In the genomic region with DNA sequence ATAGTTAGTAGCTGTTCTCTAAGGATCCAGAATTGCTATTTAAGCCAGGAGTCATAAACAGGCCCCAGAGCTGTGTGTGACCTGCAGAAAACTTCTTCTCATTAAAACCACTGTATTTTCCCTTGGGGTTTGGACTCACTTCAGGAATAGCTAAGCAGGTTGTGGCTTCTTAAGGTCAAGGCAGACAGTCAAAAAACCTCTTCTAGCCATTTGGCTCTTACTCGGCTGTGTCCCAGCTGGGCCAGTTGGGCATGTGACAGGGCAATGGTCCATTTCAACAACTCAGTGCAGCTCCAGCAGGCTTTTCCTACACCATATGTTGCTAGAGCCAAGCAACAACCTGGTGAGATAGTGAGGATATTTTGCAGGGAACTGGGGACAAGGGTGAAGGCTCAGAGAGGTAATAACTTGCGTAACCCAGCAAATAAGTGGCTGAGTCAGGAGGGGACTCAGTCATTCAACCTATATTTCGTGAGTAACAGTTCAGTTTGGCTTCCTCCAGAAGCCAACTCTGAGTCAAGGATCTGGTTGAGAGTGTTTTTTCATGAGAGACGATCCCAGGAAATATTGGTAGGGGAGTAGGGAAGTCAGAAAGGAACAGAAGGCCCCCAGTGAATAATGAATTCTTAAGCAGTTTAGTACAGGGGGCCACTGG, we compare ENCODE assay signal across 24 cellular contexts.
DNase-seq lines count a peak whose midpoint lies in the region; ATAC-seq, FAIRE-seq and TF ChIP-seq lines count a peak whose summit lies in the region.
"Had no signal": no experiment of that assay in that cellular context is flagged by ENCODE, and none has a peak within 500 bp of the region (broad histone marks: within the 10 kb centered on the region; RNA-seq: fewer than 3 reads in every experiment).

No MANE protein-coding gene starts in this region.

- no peak overlapping the region for H3K14ac ChIP-seq in H1 (ENCODE audit: insufficient read length)

- BruUV-seq in HepG2 (replicated peaks; lab: Mats Ljungman, UMichigan) = no TSS peak

- H3K4me3 ChIP-seq in H1 (ENCODE audit: extremely low read depth in 1 of 4, insufficient read depth in 2 of 4, low read depth in 3 of 4, low read length in 4 of 4) (no peak overlapping the region), HepG2 (replicated peaks in 1 of 3; ENCODE audit: insufficient read depth in 1 of 3, low read depth in 2 of 3, low read length in 3 of 3) (no peak overlapping the region), prostate gland (no peak overlapping the region)
- H3K4me3 ChIP-seq: ascending aorta, testis had no signal

- no peaks in the 10 kb centered on the region; a peak in 1 of 7 replicates for H3K4me1 ChIP-seq in H1 (replicated peaks in 1 of 4; ENCODE audit: control insufficient read depth in 3 of 4, insufficient read depth in 4 of 4, low read length in 3 of 4)
- H3K4me1 ChIP-seq in HepG2 (ENCODE audit: insufficient read depth, low read length) = no peaks in the 10 kb centered on the region
- no peaks in the 10 kb centered on the region for H3K4me1 ChIP-seq in prostate gland (replicated peaks)
- H3K4me1 ChIP-seq: ascending aorta, testis had no signal

- no peak overlapping the region for H3K4me2 ChIP-seq in H1 (ENCODE audit: insufficient read depth in 1 of 2, low read depth in 2 of 2, low read length in 2 of 2)
- no peak overlapping the region for H3K4me2 ChIP-seq in HepG2 (ENCODE audit: low read depth, low read length)

- H2BK120ac ChIP-seq in H1 (replicated peaks; ENCODE audit: low read depth, low read length) = no peak overlapping the region

- in situ Hi-C loops in HepG2 (cut with HindIII; ENCODE audit: extremely low pct_ligation_motif_present, low pct_unique_long_range_greater_than_20kb) = no loop called here

- no peak overlapping the region for H2BK5ac ChIP-seq in H1 (ENCODE audit: low read depth, low read length)

- H3K36me3 ChIP-seq in H1 (ENCODE audit: control insufficient read depth in 2 of 4, insufficient read depth in 4 of 4, low read length in 3 of 4) = no peaks in the 10 kb centered on the region
- H3K36me3 ChIP-seq in HepG2 (replicated peaks in 1 of 2; ENCODE audit: control insufficient read depth in 1 of 2, insufficient read depth in 2 of 2, low read length in 2 of 2) = no peaks in the 10 kb centered on the region
- no peaks in the 10 kb centered on the region for H3K36me3 ChIP-seq in prostate gland
- H3K36me3 ChIP-seq: ascending aorta had no signal

- H2AFZ ChIP-seq in H1 (ENCODE audit: low read length) (0 out of 2 replicates have a peak overlapping the region, but pooled peaks have one; percentile 30), HepG2 (ENCODE audit: low read length) (no peak overlapping the region)

- H4K5ac ChIP-seq in H1 (ENCODE audit: insufficient read length, low read depth, low read length) = no peak overlapping the region

- H3K23me2 ChIP-seq in H1 (ENCODE audit: low read depth, low read length) = no peaks in the 10 kb centered on the region

- no peak overlapping the region for H2BK15ac ChIP-seq in H1 (ENCODE audit: low read length)

- DNase-seq in H54 (ENCODE audit: insufficient read length, low spot score) = no peak
- peak in 30 of 56 donors; percentile 1 to 48 (median 15) for DNase-seq in amygdala (lab: John Stamatoyannopoulos, UW)
- DNase-seq in H1 (ENCODE audit: low read depth in 1 of 2, low spot score in 2 of 2) = no peak
- peak in 7 of 10 donors; percentile 15 to 85 (median 27) for DNase-seq in posterior cingulate gyrus
- no peak for DNase-seq in HepG2 (ENCODE audit: low spot score)
- DNase-seq in prostate gland (ENCODE audit: low spot score) = no peak
- DNase-seq: activated CD4-positive, alpha-beta T cell treated with anti-CD3 and anti-CD28 coated beads for 48 hours; activated naive CD4-positive, alpha-beta T cell treated with anti-CD3 and anti-CD28 coated beads, Interleukin-2, amount 10 ng/mL, durations not matched to agents 7 days and 5 days; activated T-cell treated with anti-CD3 and anti-CD28 coated beads, Interleukin-2, amount 50 U/mL, for 48 hours; HCEC 1CT; NCI-H2029; NCI-H2227 treated with DMSO at 0.1 percent for 48 hours; stimulated activated CD4-positive, alpha-beta T cell treated with anti-CD3 and anti-CD28 coated beads, Interleukin-4, amount 100 ng/mL, for 1 hour; T-helper 2 cell; testis had no signal

- CTCF ChIA-PET in H1 (lab: Charles Lee; ENCODE audit: partially characterized antibody) (interaction anchor here (0.7 to 1.6 kb wide), 4 partner anchors 25 to 445 kb away, joined by 3 to 4 read pairs (median 4); no protein-coding TSS in a partner anchor), HepG2 (lab: Yijun Ruan, JAX; ENCODE audit: low intra/inter-chr PET ratio, low total read pairs) (no interaction called here)

- peaks cover 0 to 1% (median 0%) of the 10 kb centered on the region in 4 experiments; a peak in 1 of 7 replicates for H3K27me3 ChIP-seq in H1 (replicated peaks in 1 of 4; ENCODE audit: control insufficient read depth in 3 of 4, extremely low read depth in 1 of 4, insufficient read depth in 3 of 4, low read length in 3 of 4)
- no peaks in the 10 kb centered on the region; a peak in 1 of 5 replicates for H3K27me3 ChIP-seq in HepG2 (ENCODE audit: control insufficient read depth in 1 of 2, insufficient read depth in 2 of 2, low read length in 2 of 2)
- H3K27me3 ChIP-seq in prostate gland (replicated peaks; ENCODE audit: insufficient read depth) = no peaks in the 10 kb centered on the region
- H3K27me3 ChIP-seq: ascending aorta, testis had no signal

- intact Hi-C loops in posterior cingulate gyrus (cut with DNase I) = no loop called here
- intact Hi-C loops in HepG2 (cut with micrococcal nuclease; ENCODE audit: unreplicated experiment) = no loop called here
- intact Hi-C loops in prostate gland (cut with DNase I) = no loop called here

- H3K23ac ChIP-seq in H1 (ENCODE audit: insufficient read length) = no peak overlapping the region

- no peak overlapping the region for H2AK5ac ChIP-seq in H1 (ENCODE audit: low read depth, low read length)

- no peak overlapping the region for H3K18ac ChIP-seq in H1 (ENCODE audit: extremely low read depth, low read length)

- no peak overlapping the region for H3K27ac ChIP-seq in H1 (ENCODE audit: low read depth, low read length)
- no peak overlapping the region for H3K27ac ChIP-seq in HepG2 (ENCODE audit: extremely low read length, insufficient read depth, low read length)
- H3K27ac ChIP-seq in prostate gland = no peak overlapping the region
- H3K27ac ChIP-seq: ascending aorta, C4-2B, testis, VCaP had no signal

- TF ChIP-seq RAD21 in H1 (IDR thresholded peaks at IDR 0.05 in 1 of 2, conservative IDR thresholded peaks at IDR 0.05 in 1 of 2; ENCODE audit: low read depth in 2 of 2, low read length in 2 of 2) = no peak
- no peak for TF ChIP-seq RAD21 in HepG2 (CRISPR knock-in tag; IDR thresholded peaks at IDR 0.05)

- H4K20me1 ChIP-seq in H1 (replicated peaks in 1 of 2; ENCODE audit: control insufficient read depth in 1 of 2, insufficient read depth in 2 of 2, low read length in 2 of 2) (no peaks in the 10 kb centered on the region), HepG2 (ENCODE audit: insufficient read depth, low read length) (no peaks in the 10 kb centered on the region)

- TF ChIP-seq POLR2A in H54 (IDR thresholded peaks at IDR 0.05; ENCODE audit: low read depth, low read length) (no peak), H1 (IDR thresholded peaks at IDR 0.05; ENCODE audit: control extremely low read depth in 1 of 2, low read depth in 2 of 2, low read length in 2 of 2) (no peak), HepG2 (IDR thresholded peaks at IDR 0.05; ENCODE audit: insufficient read depth in 1 of 2, low read depth in 2 of 2, low read length in 2 of 2) (no peak), prostate gland (IDR thresholded peaks at IDR 0.05) (no peak)

- H3K4ac ChIP-seq in H1 (replicated peaks; ENCODE audit: insufficient read length, low read depth, low read length) = no peak overlapping the region

- H4K8ac ChIP-seq in H1 (ENCODE audit: extremely low read depth, insufficient read depth, low read length) = no peak overlapping the region

- peak overlapping the region; percentile 13; the same call in 1 of the 2 replicates for H2BK20ac ChIP-seq in H1 (ENCODE audit: low read length)

- TF ChIP-seq CTCF in H1 (IDR thresholded peaks at IDR 0.05; ENCODE audit: control extremely low read depth in 1 of 3, insufficient read depth in 1 of 3, low read depth in 1 of 3, low read length in 3 of 3) = no peak
- no peak for TF ChIP-seq CTCF in HepG2 (CRISPR knock-in tag; IDR thresholded peaks at IDR 0.05)
- TF ChIP-seq CTCF in prostate gland (IDR thresholded peaks at IDR 0.05) = no peak

- H3K79me1 ChIP-seq in H1 (ENCODE audit: low read depth, low read length) = no peaks in the 10 kb centered on the region

- H3K9ac ChIP-seq in H1 (replicated peaks in 1 of 4; ENCODE audit: extremely low read depth in 1 of 4, low read depth in 3 of 4, low read length in 3 of 4) = no peak overlapping the region
- H3K9ac ChIP-seq in HepG2 (ENCODE audit: insufficient read depth, low read depth, low read length) = no peak overlapping the region

- H2BK12ac ChIP-seq in H1 (ENCODE audit: low read depth, low read length) = no peak overlapping the region

- H4K91ac ChIP-seq in H1 (replicated peaks; ENCODE audit: insufficient read length, low read length) = no peak overlapping the region

- H3K79me2 ChIP-seq in H1 (ENCODE audit: control insufficient read depth in 1 of 2, insufficient read depth in 2 of 2, low read length in 2 of 2) = no peaks in the 10 kb centered on the region
- no peaks in the 10 kb centered on the region for H3K79me2 ChIP-seq in HepG2 (ENCODE audit: insufficient read depth, low read length)

- peak; percentile 6 for FAIRE-seq in H54 (lab: Jason Lieb, UNC)
- FAIRE-seq in H1 (lab: Jason Lieb, UNC) = no peak
- no peak for FAIRE-seq in HepG2 (lab: Jason Lieb, UNC)
- FAIRE-seq: colon, GM12892, urothelium cell line had no signal

- H3K56ac ChIP-seq in H1 (replicated peaks; ENCODE audit: insufficient read length, low read depth, low read length) = no peak overlapping the region

- POLR2A ChIA-PET in H1 (lab: Charles Lee; ENCODE audit: partially characterized antibody) (no interaction called here), HepG2 (lab: Yijun Ruan, JAX) (no interaction called here)

- TF ChIP-seq EP300 in H1 (IDR thresholded peaks at IDR 0.05; ENCODE audit: borderline replicate concordance in 1 of 2, low read depth in 2 of 2, low read length in 2 of 2) = no peak
- TF ChIP-seq EP300 in HepG2 (IDR thresholded peaks at IDR 0.05; ENCODE audit: low read depth in 2 of 2, low read length in 2 of 2) = no peak
- TF ChIP-seq EP300 in HepG2 (CRISPR knock-in tag; IDR thresholded peaks at IDR 0.05; ENCODE audit: borderline replicate concordance) = no peak

- H3K9me3 ChIP-seq in H1 (ENCODE audit: insufficient read depth in 2 of 2, low read depth in 1 of 2, low read length in 1 of 2) (no peaks in the 10 kb centered on the region), HepG2 (ENCODE audit: low read length) (peaks cover 12% of the 10 kb centered on the region), prostate gland (no peaks in the 10 kb centered on the region)
- H3K9me3 ChIP-seq: testis had no signal

- 85% methylated on average over 4 of the region's 4 CpGs; no CpG with 5 or more reads in 1 of the 2 experiments for WGBS in H1 (ENCODE audit: extremely low coverage in 1 of 2, insufficient coverage in 1 of 2, insufficient read length in 1 of 2, insufficient replicate concordance in 2 of 2, low coverage in 1 of 2, low lambda C conversion rate in 2 of 2, missing lambda C conversion rate in 1 of 2), 2 experiments
- 2% methylated on average over 4 of the region's 4 CpGs for WGBS in HepG2 (ENCODE audit: low lambda C conversion rate)
- WGBS in prostate gland = 85% methylated on average over 4 of the region's 4 CpGs

- no peak for ATAC-seq in HepG2
- no peak for ATAC-seq in HG03108 (IDR thresholded peaks at IDR 0.05; ENCODE audit: unreplicated experiment)
- ATAC-seq: SK-N-SH treated with all-trans-retinoic acid at 6 μM for 48 hours; stimulated activated memory B cell treated with anti-CD40 and anti-IgM and Interleukin-4, amounts not matched to agents 10 μg/mL and 1 μg/mL and 100 μg/mL, for 72 hours had no signal

Comparison
In these comparisons a context has a peak if more than half of its experiments do, and no peak if none do; other contexts are left out.
1. DNase-seq: peak in amygdala (30 of 56) and posterior cingulate gyrus (7 of 10); none in H54 (single experiment), H1 (0 of 2), HepG2 (single experiment) and prostate gland (single experiment).